In the genomic region with DNA sequence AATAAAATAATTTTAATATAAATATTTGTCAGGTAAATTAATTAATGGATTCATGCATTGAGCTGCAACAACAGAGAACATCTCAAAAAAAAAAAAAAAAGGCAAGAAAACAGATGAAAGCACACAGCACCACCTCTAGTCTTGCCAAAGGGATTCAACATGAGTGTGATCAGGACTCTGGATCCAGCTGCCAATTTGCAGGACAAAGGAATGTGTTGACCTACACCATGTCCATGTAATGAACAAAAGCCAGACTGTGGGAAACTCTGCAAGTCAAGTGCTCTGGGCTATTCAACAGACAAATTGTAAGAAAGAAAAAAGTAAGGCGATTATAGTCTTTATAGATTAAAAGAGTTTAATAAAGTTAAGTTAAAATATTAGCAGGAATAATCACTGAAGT, we compare ENCODE assay signal across 17 cellular contexts.
"Had no signal": no experiment of that assay in that cellular context is flagged by ENCODE, and none has a peak within 500 bp of the region (broad histone marks: within the 10 kb centered on the region; RNA-seq: fewer than 3 reads in every experiment).

No MANE protein-coding gene starts in this region.

- H3K9me3 ChIP-seq: colonic mucosa, gastrocnemius medialis, mucosa of descending colon, tibial nerve had no signal

- H3K27ac ChIP-seq: colonic mucosa, gastrocnemius medialis, hepatocyte, tibial nerve, WERI-Rb-1 had no signal

- H2AFZ ChIP-seq: hepatocyte had no signal

- H3K27me3 Mint-ChIP-seq: activated naive CD4-positive, alpha-beta T cell treated with anti-CD3 and anti-CD28 coated beads, Interleukin-2, amount 10 ng/mL, durations not matched to agents 7 days and 5 days; naive thymus-derived CD8-positive, alpha-beta T cell; progenitor cell of endocrine pancreas; stimulated activated naive B cell treated with anti-CD40 and anti-IgM and Interleukin-4, amounts not matched to agents 10 μg/mL and 1 μg/mL and 100 μg/mL, for 72 hours had no signal

- H3K9me3 Mint-ChIP-seq: activated naive CD4-positive, alpha-beta T cell treated with anti-CD3 and anti-CD28 coated beads, Interleukin-2, amount 10 ng/mL, durations not matched to agents 7 days and 5 days; stimulated activated naive B cell treated with anti-CD40 and anti-IgM and Interleukin-4, amounts not matched to agents 10 μg/mL and 1 μg/mL and 100 μg/mL, for 72 hours had no signal

- H3K79me2 ChIP-seq: hepatocyte had no signal

- H3K4me3 Mint-ChIP-seq: activated naive CD4-positive, alpha-beta T cell treated with anti-CD3 and anti-CD28 coated beads, Interleukin-2, amount 10 ng/mL, durations not matched to agents 7 days and 5 days; naive thymus-derived CD8-positive, alpha-beta T cell; stimulated activated naive B cell treated with anti-CD40 and anti-IgM and Interleukin-4, amounts not matched to agents 10 μg/mL and 1 μg/mL and 100 μg/mL, for 72 hours had no signal

- H3K4me3 ChIP-seq: colonic mucosa, gastrocnemius medialis, hepatocyte, mucosa of descending colon, tibial nerve had no signal

- ATAC-seq: gastrocnemius medialis; mucosa of descending colon; naive thymus-derived CD8-positive, alpha-beta T cell; sciatic nerve; stimulated activated naive B cell treated with anti-CD40 and anti-IgM and Interleukin-4, amounts not matched to agents 10 μg/mL and 1 μg/mL and 100 μg/mL, for 72 hours had no signal

- H3K4me1 Mint-ChIP-seq: activated naive CD4-positive, alpha-beta T cell treated with anti-CD3 and anti-CD28 coated beads, Interleukin-2, amount 10 ng/mL, durations not matched to agents 7 days and 5 days; naive thymus-derived CD8-positive, alpha-beta T cell; stimulated activated naive B cell treated with anti-CD40 and anti-IgM and Interleukin-4, amounts not matched to agents 10 μg/mL and 1 μg/mL and 100 μg/mL, for 72 hours had no signal

- H3K36me3 Mint-ChIP-seq: activated naive CD4-positive, alpha-beta T cell treated with anti-CD3 and anti-CD28 coated beads, Interleukin-2, amount 10 ng/mL, durations not matched to agents 7 days and 5 days; naive thymus-derived CD8-positive, alpha-beta T cell; stimulated activated naive B cell treated with anti-CD40 and anti-IgM and Interleukin-4, amounts not matched to agents 10 μg/mL and 1 μg/mL and 100 μg/mL, for 72 hours had no signal

- H3K27ac Mint-ChIP-seq: activated naive CD4-positive, alpha-beta T cell treated with anti-CD3 and anti-CD28 coated beads, Interleukin-2, amount 10 ng/mL, durations not matched to agents 7 days and 5 days; naive thymus-derived CD8-positive, alpha-beta T cell; progenitor cell of endocrine pancreas; stimulated activated naive B cell treated with anti-CD40 and anti-IgM and Interleukin-4, amounts not matched to agents 10 μg/mL and 1 μg/mL and 100 μg/mL, for 72 hours had no signal

- DNase-seq: activated CD4-positive, alpha-beta T cell treated with anti-CD3 and anti-CD28 coated beads for 48 hours; activated naive CD4-positive, alpha-beta T cell treated with anti-CD3 and anti-CD28 coated beads, Interleukin-2, amount 10 ng/mL, durations not matched to agents 7 days and 5 days; caudate nucleus; colonic mucosa; gastrocnemius medialis; mammary epithelial cell; mucosa of descending colon; naive thymus-derived CD8-positive, alpha-beta T cell; nucleus accumbens; stimulated activated CD4-positive, alpha-beta T cell treated with anti-CD3 and anti-CD28 coated beads, Interleukin-2, amount 100 ng/mL, for 24 hours; stimulated activated naive B cell treated with anti-CD40 and anti-IgM and Interleukin-4, amounts not matched to agents 10 μg/mL and 1 μg/mL and 100 μg/mL, for 72 hours; T-helper 1 cell; WERI-Rb-1 had no signal

- H3K4me1 ChIP-seq: colonic mucosa, gastrocnemius medialis, tibial nerve had no signal

- H3K4me2 ChIP-seq: hepatocyte had no signal

- H3K27me3 ChIP-seq: colonic mucosa, gastrocnemius medialis, hepatocyte, tibial nerve had no signal

- H3K36me3 ChIP-seq: colonic mucosa, gastrocnemius medialis, tibial nerve, WERI-Rb-1 had no signal
